In genomic region chr2:31382452-31383120, GRCh38 we compare ENCODE assay signal across 19 cellular contexts. TPM values are rescaled to one million over a fixed set of nuclear protein-coding genes. Genes with fewer than 3 reads are reported as not detected.
DNase-seq lines count a peak whose midpoint lies in the region; ATAC-seq and TF ChIP-seq lines count a peak whose summit lies in the region.
"Had no signal": no experiment of that assay in that cellular context is flagged by ENCODE, and none has a peak within 500 bp of the region (broad histone marks: within the 10 kb centered on the region; RNA-seq: fewer than 3 reads in every experiment).

No MANE protein-coding gene starts in this region.

- DNase-seq in MCF 10A (ENCODE audit: unreplicated experiment) = no peak
- DNase-seq in breast epithelium (ENCODE audit: low spot score in 2 of 2) = no peak
- DNase-seq in WTC11 (ENCODE audit: low spot score) = no peak
- peak; percentile 38 for DNase-seq in iPS DF 19.7 (ENCODE audit: low read depth, low spot score)
- no peak for DNase-seq in CD8-positive, alpha-beta memory T cell
- DNase-seq in NCI-H774 (lab: John Stamatoyannopoulos, UW) = no peak
- DNase-seq in D341Med (ENCODE audit: low spot score) = no peak
- DNase-seq in effector CD8-positive, alpha-beta T cell (lab: John Stamatoyannopoulos, UW) = no peak
- DNase-seq: activated CD8-positive, alpha-beta memory T cell treated with anti-CD3 and anti-CD28 coated beads for 24 hours; activated naive CD4-positive, alpha-beta T cell; DMS153; hippocampal formation; mucosa of descending colon; NCI-H2029 treated with DMSO at 0.1 percent for 48 hours had no signal

- ATAC-seq in WTC11 = peak; percentile 77
- ATAC-seq: mucosa of descending colon had no signal

- no peaks in the 10 kb centered on the region for H3K36me3 ChIP-seq in breast epithelium
- no peaks in the 10 kb centered on the region for H3K36me3 ChIP-seq in CD8-positive, alpha-beta memory T cell (ENCODE audit: insufficient read depth, low read length)
- H3K36me3 ChIP-seq: thoracic aorta had no signal

- CTCF ChIA-PET in MCF 10A (lab: Yijun Ruan, JAX) (interaction anchor here (0.6 to 3.7 kb wide), 12 partner anchors 9 to 1132 kb away, joined by 3 to 11 read pairs (median 4); partner anchors contain the start of gene XDH), WTC11 (lab: Charles Lee) (interaction anchor here (0.7 to 1.7 kb wide), 5 partner anchors 27 to 303 kb away, joined by 3 to 4 read pairs (median 4); partner anchors contain the start of gene EHD3)
- CTCF ChIA-PET in CD8-positive, alpha-beta memory T cell (lab: Charles Lee) = no interaction called here

- no peak overlapping the region for H3K4me3 ChIP-seq in breast epithelium
- H3K4me3 ChIP-seq in CD8-positive, alpha-beta memory T cell (ENCODE audit: low read length) = no peak overlapping the region
- H3K4me3 ChIP-seq: mucosa of descending colon, thoracic aorta had no signal

- no peaks in the 10 kb centered on the region for H3K4me1 ChIP-seq in breast epithelium
- H3K4me1 ChIP-seq in CD8-positive, alpha-beta memory T cell (ENCODE audit: insufficient read depth, low read length) = no peaks in the 10 kb centered on the region
- H3K4me1 ChIP-seq: parathyroid adenoma had no signal

- peak overlapping the region in 1 of 2 donors; percentile 86 for H3K27ac ChIP-seq in breast epithelium
- H3K27ac ChIP-seq in CD8-positive, alpha-beta memory T cell (ENCODE audit: low read depth, low read length) = no peak overlapping the region
- H3K27ac ChIP-seq: KMS-11, parathyroid adenoma, thoracic aorta had no signal

- BruUV-seq in MCF 10A (replicated peaks; lab: Mats Ljungman, UMichigan) = no TSS peak

- POLR2A ChIA-PET in MCF 10A (lab: Yijun Ruan, JAX) = interaction anchor here (0.8 to 5.0 kb wide), 4 partner anchors 14 to 30 kb away, joined by 3 to 36 read pairs (median 19); partner anchors contain the start of gene XDH
- POLR2A ChIA-PET in WTC11 (lab: Charles Lee) = interaction anchor here (0.7 kb wide), 1 partner anchor 125 kb away, joined by 3 read pairs; no protein-coding TSS in a partner anchor
- POLR2A ChIA-PET in CD8-positive, alpha-beta memory T cell (lab: Charles Lee) = no interaction called here

- H3K9me3 Mint-ChIP-seq in MCF 10A (ENCODE audit: unreplicated experiment) = no peaks in the 10 kb centered on the region
- no peaks in the 10 kb centered on the region for H3K9me3 Mint-ChIP-seq in WTC11
- no peaks in the 10 kb centered on the region for H3K9me3 Mint-ChIP-seq in CD8-positive, alpha-beta memory T cell
- H3K9me3 Mint-ChIP-seq: central memory CD8-positive, alpha-beta T cell had no signal

- H3K27me3 ChIP-seq in breast epithelium = no peaks in the 10 kb centered on the region
- no peaks in the 10 kb centered on the region for H3K27me3 ChIP-seq in CD8-positive, alpha-beta memory T cell (ENCODE audit: insufficient read depth, low read length, poor library complexity, severe bottlenecking)

- H3K36me3 Mint-ChIP-seq in MCF 10A (ENCODE audit: insufficient read depth, unreplicated experiment) (peaks cover 38% of the 10 kb centered on the region), WTC11 (peaks cover 5% of the 10 kb centered on the region)
- no peaks in the 10 kb centered on the region for H3K36me3 Mint-ChIP-seq in CD8-positive, alpha-beta memory T cell

- no peak overlapping the region for H3K4me3 Mint-ChIP-seq in MCF 10A (ENCODE audit: unreplicated experiment)
- no peak overlapping the region for H3K4me3 Mint-ChIP-seq in WTC11
- H3K4me3 Mint-ChIP-seq in CD8-positive, alpha-beta memory T cell = no peak overlapping the region
- H3K4me3 Mint-ChIP-seq: central memory CD8-positive, alpha-beta T cell had no signal

- TF ChIP-seq POLR2A in breast epithelium (IDR thresholded peaks at IDR 0.05) = no peak

- peak overlapping the region; percentile 99 for H3K27ac Mint-ChIP-seq in MCF 10A (ENCODE audit: low read depth, unreplicated experiment)
- peak overlapping the region; percentile 68; the same call in 1 of the 2 replicates for H3K27ac Mint-ChIP-seq in WTC11
- peak overlapping the region in 1 of 8 donors; percentile 11 for H3K27ac Mint-ChIP-seq in CD8-positive, alpha-beta memory T cell

- no peaks in the 10 kb centered on the region for H3K27me3 Mint-ChIP-seq in MCF 10A (ENCODE audit: insufficient read depth, unreplicated experiment)
- H3K27me3 Mint-ChIP-seq in WTC11 (ENCODE audit: low read depth) = no peaks in the 10 kb centered on the region; the same call in 1 of the 2 replicates
- peaks cover 2 to 4% of the 10 kb centered on the region in 2 donors for H3K27me3 Mint-ChIP-seq in CD8-positive, alpha-beta memory T cell
- H3K27me3 Mint-ChIP-seq: central memory CD8-positive, alpha-beta T cell had no signal

- TF ChIP-seq CTCF in MCF 10A (IDR thresholded peaks at IDR 0.05; ENCODE audit: unreplicated experiment) = no peak
- TF ChIP-seq CTCF in breast epithelium (IDR thresholded peaks at IDR 0.05) = no peak
- no peak for TF ChIP-seq CTCF in WTC11 (IDR thresholded peaks at IDR 0.05)

- intact Hi-C loops in MCF 10A (cut with micrococcal nuclease) (no loop called here), breast epithelium (cut with DNase I; ENCODE audit: low total_unique reads) (no loop called here)

- H3K4me1 Mint-ChIP-seq in MCF 10A (ENCODE audit: insufficient read depth, unreplicated experiment) (peaks cover 30% of the 10 kb centered on the region), WTC11 (peaks cover 33% of the 10 kb centered on the region)
- H3K4me1 Mint-ChIP-seq in CD8-positive, alpha-beta memory T cell = no peaks in the 10 kb centered on the region
- H3K4me1 Mint-ChIP-seq: central memory CD8-positive, alpha-beta T cell had no signal

- H3K9me3 ChIP-seq in breast epithelium = no peaks in the 10 kb centered on the region
- no peaks in the 10 kb centered on the region for H3K9me3 ChIP-seq in CD8-positive, alpha-beta memory T cell (ENCODE audit: low read length)
- H3K9me3 ChIP-seq: mucosa of descending colon, thoracic aorta had no signal

TF ChIP-seq in WTC11, 78 proteins besides CTCF, POLR2A, EP300 and RAD21:
- TF ChIP-seq AR (CRISPR knock-in tag; IDR thresholded peaks at IDR 0.05) (no peak), JAZF1 (CRISPR knock-in tag; IDR thresholded peaks at IDR 0.05) (no peak), ATF3 (CRISPR knock-in tag; conservative IDR thresholded peaks at IDR 0.05) (no peak), SP1 (CRISPR knock-in tag; conservative IDR thresholded peaks at IDR 0.05) (no peak), MXD4 (CRISPR knock-in tag; IDR thresholded peaks at IDR 0.05; ENCODE audit: borderline replicate concordance) (no peak), NR3C1 (CRISPR knock-in tag; conservative IDR thresholded peaks at IDR 0.05; ENCODE audit: low read depth) (no peak), ZNF416 (CRISPR knock-in tag; IDR thresholded peaks at IDR 0.05) (no peak), NR2C2 (CRISPR knock-in tag; IDR thresholded peaks at IDR 0.05) (no peak), ZBTB21 (CRISPR knock-in tag; IDR thresholded peaks at IDR 0.05; ENCODE audit: borderline replicate concordance) (no peak), CBFB (CRISPR knock-in tag; IDR thresholded peaks at IDR 0.05; ENCODE audit: low read depth) (no peak), ZBTB43 (CRISPR knock-in tag; IDR thresholded peaks at IDR 0.05) (no peak), FOXK1 (CRISPR knock-in tag; IDR thresholded peaks at IDR 0.05) (no peak)

RNA-seq across cellular contexts. Expression of gene XDH, which starts 32.0 kb away (rescaled TPM):
- 29.3 and 47.5 TPM in 2 replicates for total RNA-seq in MCF 10A (2022)
- total RNA-seq in breast epithelium = 1 to 10 TPM in 2 of 3 donors, under 1 TPM in 1; 0.16 to 6.9 (median 1.3) TPM
- 3.0 to 3.7 TPM (median 3.7 TPM) in 3 replicates for total RNA-seq in WTC11 (2021)
- total RNA-seq in CD8-positive, alpha-beta memory T cell = not detected
- not detected for polyA plus RNA-seq in CD8-positive, alpha-beta memory T cell
- total RNA-seq: endothelial cell of umbilical vein, thoracic aorta had no signal
- polyA plus RNA-seq: endothelial cell of umbilical vein had no signal
